24 cellular contexts compared by ENCODE assay signal in the genomic region with DNA sequence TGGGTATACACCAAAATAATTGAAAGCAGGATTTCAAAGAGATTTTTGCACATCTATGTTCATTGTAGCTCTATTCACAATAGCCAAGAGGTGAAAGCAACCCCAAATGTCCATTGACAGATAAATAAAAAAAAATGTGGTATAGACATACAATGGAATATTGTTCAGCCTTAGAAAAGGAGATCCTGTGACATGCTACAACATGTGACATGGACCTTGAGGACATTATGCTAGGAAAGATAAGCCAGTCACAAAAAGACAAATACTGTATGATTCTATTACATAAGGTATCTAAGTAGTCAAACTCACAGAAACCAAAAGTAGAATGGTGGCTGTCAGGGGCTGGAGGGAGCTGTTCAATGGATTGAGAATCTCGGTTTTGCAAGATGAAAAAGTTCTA. TPM values are rescaled to one million over a fixed set of nuclear protein-coding genes. Genes with fewer than 3 reads are reported as not detected.
DNase-seq lines count a peak whose midpoint lies in the region; ATAC-seq and TF ChIP-seq lines count a peak whose summit lies in the region.
"Had no signal": no experiment of that assay in that cellular context is flagged by ENCODE, and none has a peak within 500 bp of the region (broad histone marks: within the 10 kb centered on the region; RNA-seq: fewer than 3 reads in every experiment).

No MANE protein-coding gene starts in this region.

- H3K27me3 Mint-ChIP-seq in Calu3 (ENCODE audit: unreplicated experiment) = no peaks in the 10 kb centered on the region
- peaks cover 2% of the 10 kb centered on the region for H3K27me3 Mint-ChIP-seq in activated CD4-positive, alpha-beta memory T cell treated with anti-CD3 and anti-CD28 coated beads for 36 hours

- no peaks in the 10 kb centered on the region for H4K20me1 ChIP-seq in mammary epithelial cell (ENCODE audit: insufficient read depth, low read length)
- H4K20me1 ChIP-seq: BLaER1 treated with 17β-estradiol and CSF1 and Interleukin-3, amounts not matched to agents 10 nM and 100 nM had no signal

- TF ChIP-seq CTCF in Calu3 (IDR thresholded peaks at IDR 0.05; ENCODE audit: unreplicated experiment) (no peak), Panc1 (IDR thresholded peaks at IDR 0.05) (no peak), mammary epithelial cell (conservative IDR thresholded peaks at IDR 0.05 in 1 of 2, IDR thresholded peaks at IDR 0.05 in 1 of 2; ENCODE audit: extremely low read depth in 1 of 2, insufficient read depth in 1 of 2, low read depth in 1 of 2, low read length in 2 of 2) (no peak)

- H3K79me2 ChIP-seq in mammary epithelial cell (ENCODE audit: insufficient read depth, low read length) = peaks cover 6% of the 10 kb centered on the region

- no peak overlapping the region for H2AFZ ChIP-seq in mammary epithelial cell (ENCODE audit: low read depth, low read length)
- H2AFZ ChIP-seq: GM23248 had no signal

- BruUV-seq in Calu3 (replicated peaks; lab: Mats Ljungman, UMichigan) (no TSS peak), Panc1 (replicated peaks; lab: Mats Ljungman, UMichigan) (TSS peak; percentile 27), mammary epithelial cell (replicated peaks; lab: Mats Ljungman, UMichigan) (no TSS peak)

- H3K36me3 Mint-ChIP-seq in Calu3 (ENCODE audit: insufficient read depth, unreplicated experiment) = peaks cover 44% of the 10 kb centered on the region
- no peaks in the 10 kb centered on the region for H3K36me3 Mint-ChIP-seq in activated CD4-positive, alpha-beta memory T cell treated with anti-CD3 and anti-CD28 coated beads for 36 hours
- H3K36me3 Mint-ChIP-seq: CD14-positive monocyte; CD8-positive, alpha-beta memory T cell had no signal

- no peak overlapping the region for H3K9ac ChIP-seq in mammary epithelial cell (ENCODE audit: insufficient read depth, low read length)
- H3K9ac ChIP-seq: BLaER1 treated with 17β-estradiol and CSF1 and Interleukin-3, amounts not matched to agents 10 nM and 100 nM; GM23248 had no signal

- H3K9me3 ChIP-seq in Panc1 (ENCODE audit: control insufficient read depth, insufficient read depth, low read depth, low read length) (no peaks in the 10 kb centered on the region), mammary epithelial cell (replicated peaks; ENCODE audit: insufficient read depth, low read length) (no peaks in the 10 kb centered on the region)
- H3K9me3 ChIP-seq: BE2C; BLaER1 treated with 17β-estradiol and CSF1 and Interleukin-3, amounts not matched to agents 10 nM and 100 nM had no signal

- in situ Hi-C loops in Panc1 (cut with HindIII; ENCODE audit: low pct_unique_long_range_greater_than_20kb, low sequenced_read_pairs) (no loop called here), mammary epithelial cell (cut with MboI; ENCODE audit: low sequenced_read_pairs in 2 of 2) (no loop called here)

- 100% methylated on average over 1 of the region's 1 CpG for WGBS in mammary epithelial cell (ENCODE audit: low coverage, missing lambda C conversion rate)

- dilution Hi-C loops in mammary epithelial cell (cut with HindIII; ENCODE audit: low sequenced_read_pairs) = no loop called here

- H3K4me1 Mint-ChIP-seq in Calu3 (ENCODE audit: low read depth, unreplicated experiment) = no peaks in the 10 kb centered on the region
- no peaks in the 10 kb centered on the region for H3K4me1 Mint-ChIP-seq in activated CD4-positive, alpha-beta memory T cell treated with anti-CD3 and anti-CD28 coated beads for 36 hours (ENCODE audit: low read depth)
- H3K4me1 Mint-ChIP-seq: CD14-positive monocyte; CD8-positive, alpha-beta memory T cell had no signal

- H3K9me3 Mint-ChIP-seq in Calu3 (ENCODE audit: low read depth, unreplicated experiment) = no peaks in the 10 kb centered on the region
- no peaks in the 10 kb centered on the region for H3K9me3 Mint-ChIP-seq in activated CD4-positive, alpha-beta memory T cell treated with anti-CD3 and anti-CD28 coated beads for 36 hours
- H3K9me3 Mint-ChIP-seq: CD14-positive monocyte; CD4-positive, alpha-beta T cell; CD8-positive, alpha-beta memory T cell had no signal

- H3K27ac ChIP-seq in Panc1 (ENCODE audit: low read length) (no peak overlapping the region), mammary epithelial cell (ENCODE audit: insufficient read depth, low read depth, low read length) (no peak overlapping the region)
- H3K27ac ChIP-seq: 22Rv1; BLaER1 treated with 17β-estradiol and CSF1 and Interleukin-3, amounts not matched to agents 10 nM and 100 nM; GM23248 had no signal

- ATAC-seq in Panc1 = no peak

- H3K36me3 ChIP-seq in Panc1 (ENCODE audit: control insufficient read depth, insufficient read depth, low read length) (no peaks in the 10 kb centered on the region), mammary epithelial cell (ENCODE audit: insufficient read depth, low read length) (no peaks in the 10 kb centered on the region)
- H3K36me3 ChIP-seq: BE2C; BLaER1 treated with 17β-estradiol and CSF1 and Interleukin-3, amounts not matched to agents 10 nM and 100 nM had no signal

- CTCF ChIA-PET in Calu3 (lab: Charles Lee) = interaction anchor here (0.6 kb wide), 1 partner anchor 23 kb away, joined by 3 read pairs; no protein-coding TSS in a partner anchor
- CTCF ChIA-PET in Panc1 (lab: Charles Lee) = no interaction called here
- CTCF ChIA-PET in mammary epithelial cell (lab: Charles Lee; ENCODE audit: low non-redundant PET) = no interaction called here
- CTCF ChIA-PET in activated CD4-positive, alpha-beta memory T cell treated with anti-CD3 and anti-CD28 coated beads for 36 hours (lab: Charles Lee) = no interaction called here

- H3K4me1 ChIP-seq in Panc1 (ENCODE audit: control insufficient read depth, insufficient read depth, low read length) (no peaks in the 10 kb centered on the region), mammary epithelial cell (ENCODE audit: insufficient read depth, low read length) (no peaks in the 10 kb centered on the region)
- H3K4me1 ChIP-seq: BE2C; BLaER1 treated with 17β-estradiol and CSF1 and Interleukin-3, amounts not matched to agents 10 nM and 100 nM had no signal

- peak overlapping the region; percentile 35 for H3K27ac Mint-ChIP-seq in Calu3 (ENCODE audit: unreplicated experiment)
- no peak overlapping the region for H3K27ac Mint-ChIP-seq in activated CD4-positive, alpha-beta memory T cell treated with anti-CD3 and anti-CD28 coated beads for 36 hours
- H3K27ac Mint-ChIP-seq: CD14-positive monocyte; CD4-positive, alpha-beta T cell; CD8-positive, alpha-beta memory T cell had no signal

- H3K4me3 ChIP-seq in Panc1 (ENCODE audit: low read depth in 2 of 2, low read length in 2 of 2) = no peak overlapping the region
- H3K4me3 ChIP-seq in mammary epithelial cell (replicated peaks in 1 of 3; ENCODE audit: insufficient read depth in 1 of 3, low read depth in 2 of 3, low read length in 3 of 3) = no peak overlapping the region
- H3K4me3 ChIP-seq: BLaER1 treated with 17β-estradiol and CSF1 and Interleukin-3, amounts not matched to agents 10 nM and 100 nM; GM23248 had no signal

- no peak for DNase-seq in Calu3
- DNase-seq in Panc1 (ENCODE audit: low read depth, low spot score) = no peak
- DNase-seq in foreskin melanocyte = peak; percentile 52
- peak; percentile 33 for DNase-seq in superior temporal gyrus (ENCODE audit: extremely low spot score)
- DNase-seq in epidermal melanocyte (ENCODE audit: insufficient read length, low spot score) = no peak
- no peak for DNase-seq in mammary epithelial cell
- no peak for DNase-seq in activated CD4-positive, alpha-beta memory T cell treated with anti-CD3 and anti-CD28 coated beads for 36 hours
- DNase-seq: AML-193; BE2C; CD4-positive, alpha-beta T cell; CD8-positive, alpha-beta memory T cell; DMS53; DMS79 treated with DMSO at 0.1 percent for 48 hours; GF-D8; GM23248; H7; HCEC 1CT had no signal

- POLR2A ChIA-PET in Panc1 (lab: Charles Lee) = no interaction called here
- POLR2A ChIA-PET in activated CD4-positive, alpha-beta memory T cell treated with anti-CD3 and anti-CD28 coated beads for 36 hours (lab: Charles Lee) = no interaction called here

- H3K27me3 ChIP-seq in Panc1 (ENCODE audit: control insufficient read depth, insufficient read depth, low read length) (no peaks in the 10 kb centered on the region), mammary epithelial cell (ENCODE audit: insufficient read depth, low read length) (no peaks in the 10 kb centered on the region)
- H3K27me3 ChIP-seq: BLaER1 treated with 17β-estradiol and CSF1 and Interleukin-3, amounts not matched to agents 10 nM and 100 nM had no signal

- no peak overlapping the region for H3K4me2 ChIP-seq in mammary epithelial cell (ENCODE audit: insufficient read depth, low read depth, low read length)
- H3K4me2 ChIP-seq: BLaER1 treated with 17β-estradiol and CSF1 and Interleukin-3, amounts not matched to agents 10 nM and 100 nM had no signal

- H3K4me3 Mint-ChIP-seq in Calu3 (ENCODE audit: low read depth, unreplicated experiment) = no peak overlapping the region
- H3K4me3 Mint-ChIP-seq in activated CD4-positive, alpha-beta memory T cell treated with anti-CD3 and anti-CD28 coated beads for 36 hours = no peak overlapping the region
- H3K4me3 Mint-ChIP-seq: CD14-positive monocyte; CD4-positive, alpha-beta T cell; CD8-positive, alpha-beta memory T cell had no signal

- intact Hi-C loops in Calu3 (cut with micrococcal nuclease; ENCODE audit: unreplicated experiment) (no loop called here), Panc1 (cut with micrococcal nuclease; ENCODE audit: unreplicated experiment) (no loop called here), mammary epithelial cell (cut with micrococcal nuclease) (no loop called here)
- intact Hi-C loops in activated CD4-positive, alpha-beta memory T cell treated with anti-CD3 and anti-CD28 coated beads for 36 hours (cut with micrococcal nuclease) = no loop called here

RNA-seq across cellular contexts. Expression of gene GPRC5D, which starts 12.1 kb away (rescaled TPM):
- total RNA-seq in Calu3 (2022) (not detected in 2 replicates), Panc1 (2021; ENCODE audit: unreplicated experiment) (not detected), mammary epithelial cell (not detected)
- polyA plus RNA-seq in Panc1 (2012; ENCODE audit: insufficient read length) = 0.50 TPM
- polyA plus RNA-seq in mammary epithelial cell = not detected
- polyA minus RNA-seq in mammary epithelial cell = not detected
- under 1 TPM in 1 of 2 experiments, not detected in 1; 0.46 TPM for total RNA-seq in activated CD4-positive, alpha-beta memory T cell treated with anti-CD3 and anti-CD28 coated beads for 36 hours
- total RNA-seq: CD4-positive, alpha-beta T cell; CD8-positive, alpha-beta memory T cell; Daoy; G401; GM23248; H1 had no signal
- polyA plus RNA-seq: AG04450, CD14-positive monocyte, GM23248 had no signal

RNA-seq across cellular contexts. Expression of gene GPRC5A, which starts 48.5 kb away (rescaled TPM):
- total RNA-seq in Calu3 (2022) = 742 and 748 TPM in 2 replicates
- total RNA-seq in Panc1 (2021; ENCODE audit: unreplicated experiment) = 648 TPM
- polyA plus RNA-seq in Panc1 (2012; ENCODE audit: insufficient read length) = 548 TPM
- total RNA-seq in mammary epithelial cell = 10 to 100 TPM in 1 of 2 donors, 1 to 10 TPM in 1; 6.0 to 15.3 TPM
- 84.3 TPM for polyA plus RNA-seq in mammary epithelial cell
- polyA minus RNA-seq in mammary epithelial cell = 81.9 TPM
- total RNA-seq in activated CD4-positive, alpha-beta memory T cell treated with anti-CD3 and anti-CD28 coated beads for 36 hours = under 1 TPM; 0.07 to 0.10 TPM
- total RNA-seq: CD8-positive, alpha-beta memory T cell had no signal
- polyA plus RNA-seq: CD14-positive monocyte; CD8-positive, alpha-beta memory T cell had no signal

Comparison
In these comparisons a context has a peak if more than half of its experiments do, and no peak if none do; other contexts are left out.
1. DNase-seq: peak in foreskin melanocyte (single experiment) and superior temporal gyrus (single experiment); none in Calu3 (single experiment), Panc1 (single experiment), epidermal melanocyte (single experiment), mammary epithelial cell (single experiment) and activated CD4-positive, alpha-beta memory T cell treated with anti-CD3 and anti-CD28 coated beads for 36 hours (single experiment).
2. RNA of gene GPRC5A, which starts 48.5 kb away (total RNA-seq): 742 to 748 TPM in Calu3 and 648 TPM in Panc1 (single experiment); 6.0 to 15.3 TPM in mammary epithelial cell and 0.07 to 0.10 TPM in activated CD4-positive, alpha-beta memory T cell treated with anti-CD3 and anti-CD28 coated beads for 36 hours; every median in the first group is over 10 times any median in the second.